In the genomic region with DNA sequence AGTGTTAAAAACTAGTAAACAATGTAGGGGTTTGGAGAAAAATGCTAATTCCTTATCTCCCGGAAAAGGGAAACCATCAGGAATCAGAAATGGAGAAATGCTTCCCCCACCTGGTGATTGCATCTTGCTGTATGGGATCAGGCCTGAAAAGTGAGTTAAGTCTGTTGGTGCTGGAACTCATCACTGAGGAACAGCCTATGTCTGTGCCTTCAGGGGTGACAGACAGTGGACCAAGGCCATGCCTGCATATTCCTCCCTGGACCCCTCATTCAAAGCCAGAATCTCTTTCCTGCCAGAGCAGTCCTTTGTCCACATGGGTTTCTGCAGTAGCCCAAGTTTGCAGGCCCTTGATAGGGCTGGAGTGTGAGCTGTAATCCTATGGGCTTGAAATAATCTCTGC, we compare ENCODE assay signal across 13 cellular contexts.
DNase-seq lines count a peak whose midpoint lies in the region; ATAC-seq and TF ChIP-seq lines count a peak whose summit lies in the region.
"Had no signal": no experiment of that assay in that cellular context is flagged by ENCODE, and none has a peak within 500 bp of the region (broad histone marks: within the 10 kb centered on the region; RNA-seq: fewer than 3 reads in every experiment).

No MANE protein-coding gene starts in this region.

- no peaks in the 10 kb centered on the region for H3K27me3 ChIP-seq in cardiac muscle cell

- in situ Hi-C loops in ACHN (cut with HindIII; ENCODE audit: low pct_ligation_motif_present, low pct_unique_long_range_greater_than_20kb, low sequenced_read_pairs): no loop called here

- ATAC-seq in Right ventricle myocardium inferior (no peak), left colon (peak; percentile 66), GM21528 (IDR thresholded peaks at IDR 0.05; ENCODE audit: low FRiP score, unreplicated experiment) (no peak)
- ATAC-seq: T-helper 17 cell had no signal

- TF ChIP-seq CTCF in cardiac muscle cell (IDR thresholded peaks at IDR 0.05; ENCODE audit: low read depth, low read length): peak; percentile 22
- peak; percentile 2 for TF ChIP-seq CTCF in choroid plexus epithelial cell (conservative IDR thresholded peaks at IDR 0.05; ENCODE audit: low read depth, low read length)

- H3K4me1 ChIP-seq in cardiac muscle cell (ENCODE audit: low read depth): peaks cover 30% of the 10 kb centered on the region

- no peaks in the 10 kb centered on the region for H3K9me3 ChIP-seq in cardiac muscle cell (ENCODE audit: low read depth)

- H3K4me3 ChIP-seq in cardiac muscle cell (no peak overlapping the region), choroid plexus epithelial cell (ENCODE audit: low read depth, low read length) (no peak overlapping the region)

- H3K27ac ChIP-seq in cardiac muscle cell: no peak overlapping the region

- H3K36me3 ChIP-seq in cardiac muscle cell: no peaks in the 10 kb centered on the region

- DNase-seq in cardiac muscle cell (ENCODE audit: low read depth in 1 of 2, low spot score in 1 of 2) (peak; percentile 24), Right ventricle myocardium inferior (ENCODE audit: missing footprints) (no peak), choroid plexus epithelial cell (ENCODE audit: low read depth) (peak; percentile 4), left colon (no peak), NCI-H2029 treated with DMSO at 0.1 percent for 48 hours (lab: John Stamatoyannopoulos, UW) (no peak), ACHN (no peak)
- DNase-seq in activated CD8-positive, alpha-beta memory T cell treated with anti-CD3 and anti-CD28 coated beads for 24 hours: no peak
- DNase-seq: activated CD4-positive, alpha-beta T cell treated with anti-CD3 and anti-CD28 coated beads, Interleukin-2, amount 50 U/mL, for 4 hours; activated gamma-delta T cell treated with Interleukin-2 at 50 U/mL for 16 hours; AML-193; NCI-H1694 treated with DMSO at 0.1 percent for 48 hours; T-helper 17 cell had no signal

- intact Hi-C loops in Right ventricle myocardium inferior (cut with DNase I): no loop called here
- intact Hi-C loops in left colon (cut with DNase I, micrococcal nuclease): no loop called here

Comparison
In these comparisons a context has a peak if more than half of its experiments do, and no peak if none do; other contexts are left out.
1. DNase-seq: peak in cardiac muscle cell (2 of 2) and choroid plexus epithelial cell (single experiment); none in Right ventricle myocardium inferior (single experiment), left colon (0 of 2), NCI-H2029 treated with DMSO at 0.1 percent for 48 hours (single experiment), activated CD8-positive, alpha-beta memory T cell treated with anti-CD3 and anti-CD28 coated beads for 24 hours (single experiment) and ACHN (single experiment).